ENCODE assay signal across 28 cellular contexts in the genomic region with DNA sequence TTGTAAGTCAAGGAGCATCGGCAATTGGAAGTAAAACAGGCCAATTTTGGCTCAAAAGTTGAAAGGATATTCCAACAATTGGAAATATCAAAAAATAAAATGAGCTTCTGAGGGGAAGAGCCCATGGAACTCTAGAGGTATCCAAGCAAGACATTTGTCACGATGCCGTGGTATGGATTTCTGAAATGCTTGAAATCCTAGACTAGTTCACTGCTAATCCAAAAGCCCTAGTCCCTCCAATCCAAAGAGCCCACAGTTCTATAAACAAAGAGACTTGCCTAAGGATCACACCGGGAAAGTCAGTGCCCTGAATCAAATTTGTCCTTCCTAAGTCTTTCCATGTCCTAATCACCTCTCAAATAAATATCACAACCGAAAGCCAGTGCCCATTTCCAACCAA.
"Had no signal": no experiment of that assay in that cellular context is flagged by ENCODE, and none has a peak within 500 bp of the region (broad histone marks: within the 10 kb centered on the region; RNA-seq: fewer than 3 reads in every experiment).

No MANE protein-coding gene starts in this region.

- H3K4me3 Mint-ChIP-seq: activated B cell treated with CpG ODN at 0.5 μM for 24 hours; activated CD8-positive, alpha-beta T cell treated with anti-CD3 and anti-CD28 coated beads for 36 hours; activated naive CD4-positive, alpha-beta T cell treated with anti-CD3 and anti-CD28 coated beads, Interleukin-2, amount 10 ng/mL, durations not matched to agents 7 days and 5 days; activated naive CD8-positive, alpha-beta T cell treated with anti-CD3 and anti-CD28 coated beads, Interleukin-2, amount 10 ng/mL, durations not matched to agents 7 days and 5 days; activated T-cell treated with anti-CD3 and anti-CD28 coated beads, Interleukin-2, amount 50 U/mL, for 4 hours; activated T-helper 1 cell treated with anti-CD3 and anti-CD28 coated beads, Interleukin-12 subunit alpha, Interleukin-12 subunit beta, Interleukin-2, Interleukin-4 antibody, amounts not matched to agents 30 ng/mL and 10 ng/mL and 1 ng/mL, durations not matched to agents 14 hours and 24 hours and 36 hours; brain had no signal

- DNase-seq: activated B cell treated with CpG ODN at 0.5 μM for 24 hours; activated CD4-positive, alpha-beta T cell treated with anti-CD3 and anti-CD28 coated beads for 48 hours; activated CD4-positive, alpha-beta T cell treated with anti-CD3 and anti-CD28 coated beads, Interleukin-2, amount 50 U/mL, for 1 hour; activated CD4-positive, alpha-beta T cell treated with anti-CD3 and anti-CD28 coated beads, Interleukin-2, amount 50 U/mL, for 48 hours; activated CD8-positive, alpha-beta memory T cell treated with anti-CD3 and anti-CD28 coated beads for 24 hours; activated CD8-positive, alpha-beta T cell treated with anti-CD3 and anti-CD28 coated beads for 36 hours; activated gamma-delta T cell; activated naive CD4-positive, alpha-beta T cell; activated naive CD4-positive, alpha-beta T cell treated with anti-CD3 and anti-CD28 coated beads, Interleukin-2, amount 10 ng/mL, durations not matched to agents 7 days and 5 days; activated naive CD8-positive, alpha-beta T cell treated with anti-CD3 and anti-CD28 coated beads, Interleukin-2, amount 10 ng/mL, durations not matched to agents 7 days and 5 days; activated T-cell treated with anti-CD3 and anti-CD28 coated beads, Interleukin-2, amount 50 U/mL, for 4 hours; central memory CD4-positive, alpha-beta T cell; cerebellar nuclear complex; colonic mucosa; effector CD8-positive, alpha-beta T cell; esophagus squamous epithelium; foreskin melanocyte; T-helper 2 cell had no signal

- H3K27me3 Mint-ChIP-seq: activated B cell treated with CpG ODN at 0.5 μM for 24 hours; activated CD8-positive, alpha-beta T cell treated with anti-CD3 and anti-CD28 coated beads for 36 hours; activated naive CD4-positive, alpha-beta T cell treated with anti-CD3 and anti-CD28 coated beads, Interleukin-2, amount 10 ng/mL, durations not matched to agents 7 days and 5 days; activated naive CD8-positive, alpha-beta T cell treated with anti-CD3 and anti-CD28 coated beads, Interleukin-2, amount 10 ng/mL, durations not matched to agents 7 days and 5 days; brain had no signal

- H3K9me3 Mint-ChIP-seq: activated B cell treated with CpG ODN at 0.5 μM for 24 hours; activated T-helper 1 cell treated with anti-CD3 and anti-CD28 coated beads, Interleukin-12 subunit alpha, Interleukin-12 subunit beta, Interleukin-2, Interleukin-4 antibody, amounts not matched to agents 30 ng/mL and 10 ng/mL and 1 ng/mL, durations not matched to agents 14 hours and 24 hours and 36 hours had no signal

- H3K36me3 ChIP-seq: ascending aorta, breast epithelium, cardiac muscle cell, colonic mucosa, esophagus squamous epithelium, gastroesophageal sphincter had no signal

- ATAC-seq: activated CD4-positive, CD25-positive, alpha-beta regulatory T cell treated with anti-CD3 and anti-CD28 coated beads, Interleukin-2, amount 50 U/mL, for 24 hours; activated CD8-positive, alpha-beta T cell treated with anti-CD3 and anti-CD28 coated beads for 36 hours; activated naive CD4-positive, alpha-beta T cell treated with anti-CD3 and anti-CD28 coated beads, Interleukin-2, amount 50 U/mL, for 72 hours; activated T-cell treated with anti-CD3 and anti-CD28 coated beads, Interleukin-2, amount 50 U/mL, for 4 hours; gastroesophageal sphincter had no signal

- H3K9me3 ChIP-seq: ascending aorta, breast epithelium, colonic mucosa, esophagus squamous epithelium, gastroesophageal sphincter had no signal

- H3K36me3 Mint-ChIP-seq: activated naive CD4-positive, alpha-beta T cell treated with anti-CD3 and anti-CD28 coated beads, Interleukin-2, amount 50 U/mL, for 72 hours; activated naive CD8-positive, alpha-beta T cell treated with anti-CD3 and anti-CD28 coated beads, Interleukin-2, amount 10 ng/mL, durations not matched to agents 7 days and 5 days had no signal

- H3K27ac Mint-ChIP-seq: activated B cell treated with CpG ODN at 0.5 μM for 24 hours; activated CD8-positive, alpha-beta T cell treated with anti-CD3 and anti-CD28 coated beads for 36 hours; activated naive CD4-positive, alpha-beta T cell treated with anti-CD3 and anti-CD28 coated beads, Interleukin-2, amount 10 ng/mL, durations not matched to agents 7 days and 5 days; activated naive CD4-positive, alpha-beta T cell treated with anti-CD3 and anti-CD28 coated beads, Interleukin-2, amount 50 U/mL, for 72 hours; activated naive CD8-positive, alpha-beta T cell treated with anti-CD3 and anti-CD28 coated beads, Interleukin-2, amount 10 ng/mL, durations not matched to agents 7 days and 5 days; activated T-helper 1 cell treated with anti-CD3 and anti-CD28 coated beads, Interleukin-12 subunit alpha, Interleukin-12 subunit beta, Interleukin-2, Interleukin-4 antibody, amounts not matched to agents 30 ng/mL and 10 ng/mL and 1 ng/mL, durations not matched to agents 14 hours and 24 hours and 36 hours; brain had no signal

- H3K4me3 ChIP-seq: ascending aorta, breast epithelium, cardiac muscle cell, colonic mucosa, esophagus squamous epithelium, gastroesophageal sphincter had no signal

- H3K27ac ChIP-seq: ascending aorta, breast epithelium, cardiac muscle cell, colonic mucosa, epithelial cell of prostate, gastroesophageal sphincter, VCaP had no signal

- H3K27me3 ChIP-seq: ascending aorta, breast epithelium, cardiac muscle cell, colonic mucosa, esophagus squamous epithelium, gastroesophageal sphincter had no signal

- H3K4me1 ChIP-seq: breast epithelium, colonic mucosa had no signal
